ENCODE assay signal across 22 cellular contexts in genomic region chr4:8061573-8061972, GRCh38.
"Had no signal": no experiment of that assay in that cellular context is flagged by ENCODE, and none has a peak within 500 bp of the region (broad histone marks: within the 10 kb centered on the region; RNA-seq: fewer than 3 reads in every experiment).

No MANE protein-coding gene starts in this region.

- DNase-seq: colonic mucosa; cortex of kidney; effector CD8-positive, alpha-beta T cell; effector memory CD8-positive, alpha-beta T cell; endodermal cell; erythroblast; esophagus squamous epithelium; foreskin fibroblast; foreskin melanocyte; heart left ventricle; hypothalamus; left cardiac atrium; left lung; left ventricle myocardium superior; lower lobe of right lung; mesenchymal stem cell had no signal

- H3K27me3 ChIP-seq: colonic mucosa, esophagus squamous epithelium, gastroesophageal sphincter, heart left ventricle, hepatocyte, left lung had no signal

- H3K4me2 ChIP-seq: hepatocyte had no signal

- H3K9me3 ChIP-seq: colonic mucosa had no signal

- H3K79me2 ChIP-seq: hepatocyte had no signal

- H3K4me1 ChIP-seq: colonic mucosa, esophagus squamous epithelium, gastroesophageal sphincter, heart left ventricle, left lung, lower lobe of right lung had no signal

- H3K36me3 ChIP-seq: colonic mucosa, heart left ventricle, left lung, lower lobe of right lung had no signal

- FAIRE-seq: endometrium, islet of Langerhans, keratinocyte had no signal

- H3K27ac ChIP-seq: colonic mucosa, epithelial cell of prostate, esophagus squamous epithelium, gastroesophageal sphincter, heart left ventricle, hepatocyte, left lung, lower lobe of right lung had no signal

- ATAC-seq: effector memory CD8-positive, alpha-beta T cell; gastroesophageal sphincter; left cardiac atrium; left lung; left ventricle myocardium superior; lower lobe of right lung had no signal

- H3K4me3 ChIP-seq: colonic mucosa, esophagus squamous epithelium, gastroesophageal sphincter, heart left ventricle, hepatocyte, left lung, lower lobe of right lung had no signal

- H2AFZ ChIP-seq: hepatocyte had no signal
